8 cellular contexts compared by ENCODE assay signal in genomic region chr10:112446855-112447691, GRCh38. TPM values are rescaled to one million over a fixed set of nuclear protein-coding genes. Genes with fewer than 3 reads are reported as not detected.
DNase-seq lines count a peak whose midpoint lies in the region; ATAC-seq and TF ChIP-seq lines count a peak whose summit lies in the region.

Gene VTI1A, plus strand, starts transcription at chr10:112447215. Its CDS starts 159 bp downstream, at chr10:112447374.
Gene ZDHHC6, minus strand, starts transcription at chr10:112446914. Its CDS starts 1,478 bp downstream, at chr10:112445436.

- TF ChIP-seq RAD21 in liver (IDR thresholded peaks at IDR 0.05): no peak

- H3K4me3 ChIP-seq in BLaER1 (peak within 1 kb of the TSS; percentile 96), liver (ENCODE audit: low read depth in 1 of 3, low read length in 3 of 3) (peak within 1 kb of the TSS; percentile 88 to 100 (median 90))

- H3K9me3 ChIP-seq in BLaER1 (no peaks in the 10 kb centered on the region), liver (ENCODE audit: control insufficient read depth in 4 of 4, low read length in 3 of 4) (no peaks in the 10 kb centered on the region)

- H3K4me1 ChIP-seq in BLaER1: peaks cover 44% of the 10 kb centered on the region
- H3K4me1 ChIP-seq in liver (ENCODE audit: control insufficient read depth in 4 of 4, insufficient read depth in 4 of 4, low read length in 3 of 4): peaks cover 2 to 29% (median 25%) of the 10 kb centered on the region in 4 donors

- peak; percentile 97 for DNase-seq in NCI-H510A treated with DMSO at 0.1 percent for 48 hours (lab: John Stamatoyannopoulos, UW)
- peak; percentile 74 to 78 for DNase-seq in activated CD4-positive, alpha-beta T cell treated with anti-CD3 and anti-CD28 coated beads, Interleukin-2, amount 50 U/mL, for 24 hours (ENCODE audit: low read depth in 1 of 2, low spot score in 1 of 2)
- DNase-seq in dermis blood vessel endothelial cell: peak; percentile 90
- DNase-seq in stimulated activated CD4-positive, alpha-beta T cell treated with anti-CD3 and anti-CD28 coated beads, Interleukin-4, amount 100 ng/mL, for 4 hours: peak; percentile 76 to 77

- peaks cover 49% of the 10 kb centered on the region for H3K36me3 ChIP-seq in BLaER1
- peaks cover 0 to 12% (median 9%) of the 10 kb centered on the region in 4 donors for H3K36me3 ChIP-seq in liver (ENCODE audit: control insufficient read depth in 4 of 4, insufficient read depth in 3 of 4, low read depth in 1 of 4, low read length in 3 of 4)

- H3K27me3 ChIP-seq in BLaER1 (no peaks in the 10 kb centered on the region), liver (ENCODE audit: control insufficient read depth in 4 of 4, insufficient read depth in 4 of 4, low read length in 3 of 4) (no peaks in the 10 kb centered on the region)

- H4K20me1 ChIP-seq in BLaER1: peaks cover 39% of the 10 kb centered on the region; the same call in 1 of the 2 replicates

- WGBS in liver: under 1% methylated on average over 63 of the region's 63 CpGs

- H3K9ac ChIP-seq in BLaER1 (peak within 1 kb of the TSS; percentile 93), liver (ENCODE audit: low read depth in 1 of 2, low read length in 2 of 2) (peak within 1 kb of the TSS; percentile 82 to 97)

- peak; percentile 95 for TF ChIP-seq POLR2A in GM19099 (IDR thresholded peaks at IDR 0.05; ENCODE audit: extremely low read depth, insufficient read length, low read depth)

- peak within 1 kb of the TSS; percentile 94 for H3K4me2 ChIP-seq in BLaER1

- peak within 1 kb of the TSS; percentile 96 for H3K27ac ChIP-seq in BLaER1
- H3K27ac ChIP-seq in liver (ENCODE audit: low read depth in 1 of 2, low read length in 2 of 2): peak within 1 kb of the TSS; percentile 82 to 86

- no peak for TF ChIP-seq CTCF in liver (IDR thresholded peaks at IDR 0.05; ENCODE audit: low read depth, low read length, missing input control)

- ATAC-seq in HG03432 (IDR thresholded peaks at IDR 0.05; ENCODE audit: unreplicated experiment): peak; percentile 95

TF ChIP-seq in liver, 16 proteins besides CTCF, POLR2A, EP300 and RAD21:
- TF ChIP-seq GABPA (IDR thresholded peaks at IDR 0.05 in 1 of 2, conservative IDR thresholded peaks at IDR 0.05 in 1 of 2) (peak; percentile 98 to 99), EGR1 (IDR thresholded peaks at IDR 0.05; ENCODE audit: low read depth in 2 of 2) (peak; percentile 47 to 70), TAF1 (conservative IDR thresholded peaks at IDR 0.05) (no peak), MAX (IDR thresholded peaks at IDR 0.05) (peak; percentile 80), RXRA (IDR thresholded peaks at IDR 0.05) (peak; percentile 92 to 94), HNF4G (IDR thresholded peaks at IDR 0.05) (no peak), ATF3 (IDR thresholded peaks at IDR 0.05) (no peak), JUND (IDR thresholded peaks at IDR 0.05) (no peak), SP1 (IDR thresholded peaks at IDR 0.05) (peak; percentile 34), REST (IDR thresholded peaks at IDR 0.05) (peak; percentile 25), YY1 (IDR thresholded peaks at IDR 0.05) (peak; percentile 75), HNF4A (conservative IDR thresholded peaks at IDR 0.05) (peak in 1 of 2 donors; percentile 7), FOXA1 (IDR thresholded peaks at IDR 0.05) (no peak), ZBTB33 (IDR thresholded peaks at IDR 0.05) (peak; percentile 43), NR2F2 (IDR thresholded peaks at IDR 0.05) (peak; percentile 46), FOXA2 (IDR thresholded peaks at IDR 0.05) (no peak)

RNA-seq across cellular contexts. Expression of gene VTI1A, which starts in this region (rescaled TPM):
- total RNA-seq in dermis blood vessel endothelial cell (28.0 and 41.9 TPM in 2 replicates), liver (10 to 100 TPM; 13.4 to 26.9 TPM)
- polyA plus RNA-seq in liver: 10 to 100 TPM in 1 of 2 donors, 1 to 10 TPM in 1; 5.5 to 12.7 TPM

RNA-seq across cellular contexts. Expression of gene ZDHHC6, which starts in this region (rescaled TPM):
- total RNA-seq in dermis blood vessel endothelial cell (28.4 and 36.6 TPM in 2 replicates), liver (10 to 100 TPM; 14.1 to 19.4 TPM)
- 10 to 100 TPM; 13.2 to 18.3 TPM for polyA plus RNA-seq in liver

Comparison
In these comparisons a context has a peak if more than half of its experiments do, and no peak if none do; other contexts are left out.
1. Peak in every context shown above with its lines: DNase-seq, ATAC-seq, H3K4me3 ChIP-seq and H3K27ac ChIP-seq.